Comparison of ENCODE assay signal across 1 cellular context in the genomic region with DNA sequence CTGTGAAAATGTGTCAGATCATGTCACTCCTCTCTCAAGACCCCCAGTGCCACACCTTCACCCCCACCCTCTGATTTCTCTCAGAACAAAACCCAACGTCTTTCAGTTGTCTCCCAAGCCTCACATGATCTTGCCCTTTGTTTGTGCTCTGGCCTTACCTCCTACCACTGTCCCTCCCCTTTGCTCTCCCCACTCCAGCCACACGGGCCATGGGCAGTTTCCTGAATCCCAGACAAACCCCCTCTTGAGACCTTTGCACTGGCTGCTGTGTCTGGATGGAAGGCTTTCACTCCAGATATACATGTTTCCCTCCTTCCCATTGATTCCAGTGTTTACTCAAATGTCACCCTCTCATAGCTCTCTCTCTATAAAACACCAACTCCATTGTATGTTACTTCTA.
TF ChIP-seq lines count a peak whose summit lies in the region.

No MANE protein-coding gene starts in this region.

TF ChIP-seq in GM23338, 12 proteins besides CTCF, POLR2A, EP300 and RAD21:
- TF ChIP-seq EZH2phosphoT487 (IDR thresholded peaks at IDR 0.05; ENCODE audit: unreplicated experiment) (no peak), ZNF331 (CRISPR knock-in tag; IDR thresholded peaks at IDR 0.05; ENCODE audit: low read depth) (no peak), ZNF114 (CRISPR knock-in tag; IDR thresholded peaks at IDR 0.05) (no peak), POLR2AphosphoS5 (IDR thresholded peaks at IDR 0.05; ENCODE audit: low read depth) (no peak), CREB1 (CRISPR knock-in tag; IDR thresholded peaks at IDR 0.05; ENCODE audit: low read depth) (no peak), STAT1 (IDR thresholded peaks at IDR 0.05; ENCODE audit: unreplicated experiment) (no peak), NANOG (IDR thresholded peaks at IDR 0.05; ENCODE audit: borderline replicate concordance) (no peak), REST (IDR thresholded peaks at IDR 0.05; ENCODE audit: unreplicated experiment) (no peak), JUNB (IDR thresholded peaks at IDR 0.05; ENCODE audit: unreplicated experiment) (no peak), EZH2 (IDR thresholded peaks at IDR 0.05; ENCODE audit: low read depth, unreplicated experiment) (no peak), ZNF462 (CRISPR knock-in tag; IDR thresholded peaks at IDR 0.05) (no peak)
- TF ChIP-seq, protein P1, sequence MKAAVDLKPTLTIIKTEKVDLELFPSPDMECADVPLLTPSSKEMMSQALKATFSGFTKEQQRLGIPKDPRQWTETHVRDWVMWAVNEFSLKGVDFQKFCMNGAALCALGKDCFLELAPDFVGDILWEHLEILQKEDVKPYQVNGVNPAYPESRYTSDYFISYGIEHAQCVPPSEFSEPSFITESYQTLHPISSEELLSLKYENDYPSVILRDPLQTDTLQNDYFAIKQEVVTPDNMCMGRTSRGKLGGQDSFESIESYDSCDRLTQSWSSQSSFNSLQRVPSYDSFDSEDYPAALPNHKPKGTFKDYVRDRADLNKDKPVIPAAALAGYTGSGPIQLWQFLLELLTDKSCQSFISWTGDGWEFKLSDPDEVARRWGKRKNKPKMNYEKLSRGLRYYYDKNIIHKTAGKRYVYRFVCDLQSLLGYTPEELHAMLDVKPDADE (IDR thresholded peaks at IDR 0.05): no peak
TF ChIP-seq in GM23338: peak in this region for 0.
